ENCODE assay signal across 3 cellular contexts in genomic region chr17:44881145-44881544, GRCh38.
A peak's percentile ranks its signal among the peaks of the same experiment; 100 is the strongest.
TF ChIP-seq lines count a peak whose summit lies in the region.

No MANE protein-coding gene starts in this region.

TF ChIP-seq in HepG2, 621 proteins besides CTCF, POLR2A, EP300 and RAD21:
- TF ChIP-seq ZSCAN5A (CRISPR knock-in tag; IDR thresholded peaks at IDR 0.05; ENCODE audit: borderline replicate concordance) (no peak), ATF7 (IDR thresholded peaks at IDR 0.05) (peak; percentile 96), ATF7 (CRISPR knock-in tag; IDR thresholded peaks at IDR 0.05) (no peak)

TF ChIP-seq in HEK293, 187 proteins besides CTCF, POLR2A, EP300 and RAD21:
- TF ChIP-seq ZNF707 (tag by site-specific recombination; IDR thresholded peaks at IDR 0.05) (no peak), ZNF837 (tag by site-specific recombination; IDR thresholded peaks at IDR 0.05) (no peak), ZNF266 (tag by site-specific recombination; IDR thresholded peaks at IDR 0.05; ENCODE audit: low read depth) (no peak), ZSCAN30 (tag by site-specific recombination; IDR thresholded peaks at IDR 0.05) (no peak), ZNF501 (tag by site-specific recombination; IDR thresholded peaks at IDR 0.05) (no peak), ATF2 (tag by site-specific recombination; IDR thresholded peaks at IDR 0.05; ENCODE audit: low read depth) (peak; percentile 84)

TF ChIP-seq in GM12878, 131 proteins besides CTCF, POLR2A, EP300 and RAD21:
- TF ChIP-seq ATF7 (IDR thresholded peaks at IDR 0.05; ENCODE audit: low read depth): 0 out of 2 replicates have a peak, but pooled peaks have one; percentile 33
- TF ChIP-seq NBN (IDR thresholded peaks at IDR 0.05): no peak
